8 cellular contexts compared by ENCODE assay signal in genomic region chr4:86934147-86934771, GRCh38. TPM values are rescaled to one million over a fixed set of nuclear protein-coding genes. Genes with fewer than 3 reads are reported as not detected.
DNase-seq lines count a peak whose midpoint lies in the region; TF ChIP-seq lines count a peak whose summit lies in the region.

No MANE protein-coding gene starts in this region.

- peaks cover 38% of the 10 kb centered on the region for H3K4me1 ChIP-seq in KMS-11 (ENCODE audit: low read depth, poor library complexity, severe bottlenecking)

- peak overlapping the region; percentile 41 for H3K27ac ChIP-seq in KMS-11
- H3K27ac ChIP-seq in angular gyrus (ENCODE audit: low read depth, low read length): peak overlapping the region; percentile 57
- peak overlapping the region; percentile 78 for H3K27ac ChIP-seq in layer of hippocampus (ENCODE audit: low read depth, low read length)
- H3K27ac ChIP-seq in temporal lobe (ENCODE audit: low read depth, low read length): peak overlapping the region; percentile 80

- H2AFZ ChIP-seq in KMS-11 (ENCODE audit: low read depth): peak overlapping the region; percentile 48

- no peaks in the 10 kb centered on the region for H3K27me3 ChIP-seq in KMS-11 (ENCODE audit: insufficient read depth, low read depth)
- H3K27me3 ChIP-seq in layer of hippocampus (ENCODE audit: control insufficient read depth, insufficient read depth, low read length): no peaks in the 10 kb centered on the region

- DNase-seq in Ammon's horn (ENCODE audit: low spot score) (peak; percentile 9), A172 (ENCODE audit: low spot score) (no peak), AG08396 (ENCODE audit: low spot score) (no peak), NCI-H1092 treated with DMSO at 0.1 percent for 48 hours (lab: John Stamatoyannopoulos, UW) (no peak)

- no peak; the same call in 1 of the 2 replicates for TF ChIP-seq CTCF in KMS-11 (conservative IDR thresholded peaks at IDR 0.05; ENCODE audit: low read depth, low read length)

- H3K79me2 ChIP-seq in KMS-11 (ENCODE audit: insufficient read depth, low read depth): peaks cover 45% of the 10 kb centered on the region

- H3K4me3 ChIP-seq in KMS-11 (IDR thresholded peaks at IDR 0.05; ENCODE audit: insufficient read depth, low read depth, low read length): peak overlapping the region; percentile 87

- H4K20me1 ChIP-seq in KMS-11 (ENCODE audit: insufficient read depth): no peaks in the 10 kb centered on the region

- peak overlapping the region; percentile 35; the same call in 1 of the 2 replicates for H3K9ac ChIP-seq in KMS-11

- H3K4me2 ChIP-seq in KMS-11: peak overlapping the region; percentile 75

- no peaks in the 10 kb centered on the region for H3K36me3 ChIP-seq in KMS-11 (ENCODE audit: insufficient read depth)

RNA-seq across cellular contexts. Expression of gene AFF1, which starts 0.6 kb away (rescaled TPM):
- 5.7 TPM for total RNA-seq in temporal lobe
- 5.4 and 5.8 TPM in 2 replicates for total RNA-seq in A172 (2014; rRNA removed; shearing (Covaris generic))

RNA-seq across cellular contexts. Expression of gene C4orf36, which starts 42.0 kb away (rescaled TPM):
- 2.2 TPM for total RNA-seq in temporal lobe
- total RNA-seq in A172 (2014; rRNA removed; shearing (Covaris generic)): 2.9 TPM in 1 of 2 replicates, not detected in the other
